8 cellular contexts compared by ENCODE assay signal in the genomic region with DNA sequence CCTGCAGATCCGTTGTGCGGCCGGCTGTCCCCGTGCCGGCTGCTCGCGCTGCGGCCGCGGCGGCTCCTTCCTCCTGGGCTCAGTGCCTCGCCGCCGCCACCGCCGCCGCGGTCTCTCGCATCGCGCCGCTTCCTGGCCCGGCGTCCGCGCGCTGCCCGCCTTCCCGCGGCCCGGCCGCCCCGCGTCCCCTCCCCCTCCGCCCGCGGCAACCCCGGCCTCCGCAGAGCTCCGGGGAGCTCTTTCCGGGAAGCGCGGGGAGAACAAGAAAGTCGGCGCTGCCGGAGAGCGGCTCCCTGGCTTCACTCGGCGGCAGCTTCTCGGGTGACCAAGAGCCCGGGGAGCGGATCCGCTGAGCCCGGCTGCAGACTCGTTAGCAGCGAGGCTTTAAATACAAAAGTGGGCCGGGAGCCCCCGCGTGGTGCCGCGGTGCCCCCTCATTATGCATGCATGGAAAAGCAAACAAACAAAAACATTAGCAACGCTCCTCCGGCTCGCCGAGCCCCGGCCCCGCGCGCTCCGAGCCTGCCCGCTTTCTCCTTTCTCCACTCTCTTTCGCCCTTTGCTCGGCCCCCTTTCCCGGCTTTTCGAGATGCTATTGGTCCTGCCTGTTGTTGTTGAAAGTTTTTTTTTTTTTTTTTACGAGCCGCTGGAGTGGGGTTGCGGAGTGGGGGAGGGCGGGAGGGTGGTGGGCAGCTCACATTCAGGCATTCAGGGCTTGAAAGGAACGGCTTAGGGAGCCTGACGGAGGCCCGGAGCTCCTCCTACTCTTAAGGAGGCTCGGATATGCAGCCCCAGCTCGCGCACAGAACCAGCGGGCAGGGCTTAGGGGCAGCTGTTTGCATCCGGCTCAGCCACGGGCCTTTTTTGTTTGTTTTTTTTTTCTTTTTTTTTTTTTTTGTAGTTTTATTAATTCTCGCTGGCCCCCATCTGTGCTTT. TPM values are rescaled to one million over a fixed set of nuclear protein-coding genes. Genes with fewer than 3 reads are reported as not detected.
A peak's percentile ranks its signal among the peaks of the same experiment; 100 is the strongest.
DNase-seq lines count a peak whose midpoint lies in the region; ATAC-seq and TF ChIP-seq lines count a peak whose summit lies in the region.

A gene with protein sequence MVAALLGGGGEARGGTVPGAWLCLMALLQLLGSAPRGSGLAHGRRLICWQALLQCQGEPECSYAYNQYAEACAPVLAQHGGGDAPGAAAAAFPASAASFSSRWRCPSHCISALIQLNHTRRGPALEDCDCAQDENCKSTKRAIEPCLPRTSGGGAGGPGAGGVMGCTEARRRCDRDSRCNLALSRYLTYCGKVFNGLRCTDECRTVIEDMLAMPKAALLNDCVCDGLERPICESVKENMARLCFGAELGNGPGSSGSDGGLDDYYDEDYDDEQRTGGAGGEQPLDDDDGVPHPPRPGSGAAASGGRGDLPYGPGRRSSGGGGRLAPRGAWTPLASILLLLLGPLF (minus strand): TSS at position 361 of the 936 bp plus-strand sequence. CDS start 727 bp downstream, outside the sequence.

- H3K27ac ChIP-seq in Panc1 (ENCODE audit: low read length) (no peak within 1 kb of the TSS), fibroblast of lung (ENCODE audit: insufficient read depth, low read length) (peak within 1 kb of the TSS; percentile 44)

- H3K79me2 ChIP-seq in fibroblast of lung (ENCODE audit: control insufficient read depth, insufficient read depth, low read length), result no peaks in the 10 kb centered on the region

- peak within 1 kb of the TSS; percentile 49 to 55 for H3K4me3 ChIP-seq in Panc1 (ENCODE audit: low read depth in 2 of 2, low read length in 2 of 2)
- H3K4me3 ChIP-seq in fibroblast of lung (replicated peaks in 1 of 4; ENCODE audit: control extremely low read depth in 1 of 4, insufficient read depth in 1 of 4, low read depth in 3 of 4, low read length in 4 of 4), result peak within 1 kb of the TSS; percentile 75 to 77 (median 75)

- CTCF ChIA-PET in Panc1 (lab: Charles Lee), result interaction anchor here (0.7 kb wide), 2 partner anchors 176 to 352 kb away, joined by 5 read pairs; no protein-coding TSS in a partner anchor

- ATAC-seq in GM19043 (IDR thresholded peaks at IDR 0.05; ENCODE audit: low read depth, unreplicated experiment) (peak; percentile 45), HG03521 (IDR thresholded peaks at IDR 0.05; ENCODE audit: unreplicated experiment) (peak; percentile 42), Panc1 (peak; percentile 81), naive B cell (ENCODE audit: low read depth in 2 of 2) (peak; percentile 66 to 69)

- H3K9me3 Mint-ChIP-seq in activated T-helper 2 cell treated with anti-CD3 and anti-CD28 coated beads, Interferon-gamma antibody, Interleukin-2, Interleukin-4, amounts not matched to agents 10 μg/mL and 5 μg/mL and 100 μg/mL, durations not matched to agents 14 hours and 24 hours and 36 hours, result peaks cover 14% of the 10 kb centered on the region
- peaks cover 0 to 19% (median 4%) of the 10 kb centered on the region in 7 donors for H3K9me3 Mint-ChIP-seq in naive B cell

- TF ChIP-seq CTCF in AG09319 (IDR thresholded peaks at IDR 0.05; ENCODE audit: low read depth, low read length) (no peak), Panc1 (IDR thresholded peaks at IDR 0.05) (no peak), fibroblast of lung (conservative IDR thresholded peaks at IDR 0.05 in 1 of 2, IDR thresholded peaks at IDR 0.05 in 1 of 2; ENCODE audit: low read depth in 1 of 2, low read length in 2 of 2) (no peak)

- peak within 1 kb of the TSS; percentile 78 for H3K4me2 ChIP-seq in fibroblast of lung (ENCODE audit: extremely low read depth, insufficient read depth, low read length)

- H3K27me3 Mint-ChIP-seq in activated T-helper 2 cell treated with anti-CD3 and anti-CD28 coated beads, Interferon-gamma antibody, Interleukin-2, Interleukin-4, amounts not matched to agents 10 μg/mL and 5 μg/mL and 100 μg/mL, durations not matched to agents 14 hours and 24 hours and 36 hours (ENCODE audit: low read depth), result peaks cover 37% of the 10 kb centered on the region
- H3K27me3 Mint-ChIP-seq in naive B cell, result peaks cover 26 to 48% (median 37%) of the 10 kb centered on the region in 3 donors

- no peaks in the 10 kb centered on the region for H3K9me3 ChIP-seq in Panc1 (ENCODE audit: control insufficient read depth, insufficient read depth, low read depth, low read length)
- H3K9me3 ChIP-seq in fibroblast of lung (ENCODE audit: control insufficient read depth, insufficient read depth, low read depth, low read length), result no peaks in the 10 kb centered on the region

- H3K4me1 Mint-ChIP-seq in activated T-helper 2 cell treated with anti-CD3 and anti-CD28 coated beads, Interferon-gamma antibody, Interleukin-2, Interleukin-4, amounts not matched to agents 10 μg/mL and 5 μg/mL and 100 μg/mL, durations not matched to agents 14 hours and 24 hours and 36 hours (ENCODE audit: low read depth), result peaks cover 10% of the 10 kb centered on the region
- peaks cover 7 to 16% (median 10%) of the 10 kb centered on the region in 3 donors for H3K4me1 Mint-ChIP-seq in naive B cell

- H3K36me3 ChIP-seq in Panc1 (ENCODE audit: control insufficient read depth, insufficient read depth, low read length) (no peaks in the 10 kb centered on the region), fibroblast of lung (ENCODE audit: control insufficient read depth, insufficient read depth, low read length) (no peaks in the 10 kb centered on the region)

- peak within 1 kb of the TSS; percentile 59 for H3K9ac ChIP-seq in fibroblast of lung (ENCODE audit: insufficient read depth, low read length)

- H3K4me1 ChIP-seq in Panc1 (ENCODE audit: control insufficient read depth, insufficient read depth, low read length), result no peaks in the 10 kb centered on the region
- H3K4me1 ChIP-seq in fibroblast of lung (ENCODE audit: control insufficient read depth, extremely low read depth, insufficient read depth, low read length), result no peaks in the 10 kb centered on the region

- POLR2A ChIA-PET in Panc1 (lab: Charles Lee), result interaction anchor here (0.7 kb wide), 1 partner anchor 155 kb away, joined by 8 read pairs; no protein-coding TSS in a partner anchor

- BruUV-seq in Panc1 (replicated peaks; lab: Mats Ljungman, UMichigan), result no TSS peak

- intact Hi-C loops in Panc1 (cut with micrococcal nuclease; ENCODE audit: unreplicated experiment), result loop anchor here (5.0 to 10.0 kb wide), 2 partner anchors 377 to 460 kb away; no protein-coding TSS in a partner anchor
- intact Hi-C loops in activated T-helper 2 cell treated with anti-CD3 and anti-CD28 coated beads, Interferon-gamma antibody, Interleukin-2, Interleukin-4, amounts not matched to agents 10 μg/mL and 5 μg/mL and 100 μg/mL, durations not matched to agents 14 hours and 24 hours and 36 hours (cut with micrococcal nuclease), result loop anchor here (10.0 kb wide), 1 partner anchor 593 kb away; a partner anchor contains a TSS

- H3K27me3 ChIP-seq in Panc1 (ENCODE audit: control insufficient read depth, insufficient read depth, low read length) (peaks cover 12% of the 10 kb centered on the region), fibroblast of lung (ENCODE audit: control insufficient read depth, insufficient read depth, low read length) (peaks cover 4% of the 10 kb centered on the region)

- H2AFZ ChIP-seq in fibroblast of lung (ENCODE audit: low read length), result peak within 1 kb of the TSS; percentile 74

- in situ Hi-C loops in Panc1 (cut with HindIII; ENCODE audit: low pct_unique_long_range_greater_than_20kb, low sequenced_read_pairs), result no loop called here

- no peaks in the 10 kb centered on the region for H4K20me1 ChIP-seq in fibroblast of lung (ENCODE audit: control insufficient read depth, extremely low read depth, insufficient read depth, low read length)

- no peaks in the 10 kb centered on the region for H3K36me3 Mint-ChIP-seq in activated T-helper 2 cell treated with anti-CD3 and anti-CD28 coated beads, Interferon-gamma antibody, Interleukin-2, Interleukin-4, amounts not matched to agents 10 μg/mL and 5 μg/mL and 100 μg/mL, durations not matched to agents 14 hours and 24 hours and 36 hours (ENCODE audit: low read depth)
- no peaks in the 10 kb centered on the region for H3K36me3 Mint-ChIP-seq in naive B cell

- DNase-seq in AG09319 (ENCODE audit: extremely low read depth, low read depth) (peak; percentile 97), Panc1 (ENCODE audit: low read depth, low spot score) (no peak), fibroblast of lung (ENCODE audit: low read depth in 2 of 2) (peak; percentile 93 to 98), naive B cell (peak; percentile 18)
- peak; percentile 49 for DNase-seq in activated T-helper 2 cell treated with anti-CD3 and anti-CD28 coated beads, Interferon-gamma antibody, Interleukin-2, Interleukin-4, amounts not matched to agents 10 μg/mL and 5 μg/mL and 100 μg/mL, durations not matched to agents 14 hours and 24 hours and 36 hours (ENCODE audit: low spot score)
- DNase-seq in stimulated activated CD8-positive, alpha-beta memory T cell treated with anti-CD3 and anti-CD28 coated beads, Interleukin-7, amount 100 ng/mL, for 48 hours (ENCODE audit: extremely low read depth in 1 of 2, low read depth in 1 of 2), result peak; percentile 26 to 56

- H3K4me3 Mint-ChIP-seq in activated T-helper 2 cell treated with anti-CD3 and anti-CD28 coated beads, Interferon-gamma antibody, Interleukin-2, Interleukin-4, amounts not matched to agents 10 μg/mL and 5 μg/mL and 100 μg/mL, durations not matched to agents 14 hours and 24 hours and 36 hours (ENCODE audit: low read depth), result peak within 1 kb of the TSS; percentile 84
- peak within 1 kb of the TSS; percentile 71 to 94 (median 88) for H3K4me3 Mint-ChIP-seq in naive B cell

- peak within 1 kb of the TSS; percentile 33 for H3K27ac Mint-ChIP-seq in activated T-helper 2 cell treated with anti-CD3 and anti-CD28 coated beads, Interferon-gamma antibody, Interleukin-2, Interleukin-4, amounts not matched to agents 10 μg/mL and 5 μg/mL and 100 μg/mL, durations not matched to agents 14 hours and 24 hours and 36 hours
- H3K27ac Mint-ChIP-seq in naive B cell, result no peak within 1 kb of the TSS

RNA-seq across cellular contexts. Expression of the gene that starts here (rescaled TPM):
- total RNA-seq in Panc1 (2021; ENCODE audit: unreplicated experiment) (0.13 TPM), fibroblast of lung (7.4 and 15.2 TPM in 2 replicates)
- not detected for polyA plus RNA-seq in Panc1 (2012; ENCODE audit: insufficient read length)
- 0.32 and 0.41 TPM in 2 replicates for total RNA-seq in activated T-helper 2 cell treated with anti-CD3 and anti-CD28 coated beads, Interferon-gamma antibody, Interleukin-2, Interleukin-4, amounts not matched to agents 10 μg/mL and 5 μg/mL and 100 μg/mL, durations not matched to agents 14 hours and 24 hours and 36 hours
- polyA plus RNA-seq in fibroblast of lung (1.6 and 2.5 TPM in 2 replicates), naive B cell (ENCODE audit: low read depth in 6 of 6) (not detected)
- 1.8 and 3.5 TPM in 2 replicates for polyA plus RNA-seq in fibroblast of lung (2012)
- polyA minus RNA-seq in fibroblast of lung (ENCODE audit: low replicate concordance), result 1.2 and 1.8 TPM in 2 replicates

Comparison
In these comparisons a context has a peak if more than half of its experiments do, and no peak if none do; other contexts are left out.
1. Peak in ATAC-seq and H3K4me3 ChIP-seq in Panc1; RNA of the gene not detected or under 1 TPM.
2. Peak in DNase-seq in activated T-helper 2 cell treated with anti-CD3 and anti-CD28 coated beads, Interferon-gamma antibody, Interleukin-2, Interleukin-4, amounts not matched to agents 10 μg/mL and 5 μg/mL and 100 μg/mL, durations not matched to agents 14 hours and 24 hours and 36 hours; RNA of the gene not detected or under 1 TPM.
3. Peak in DNase-seq and ATAC-seq in naive B cell; RNA of the gene not detected or under 1 TPM.